ENCODE assay signal across 13 cellular contexts in genomic region chr15:31341036-31341435, GRCh38. TPM values are rescaled to one million over a fixed set of nuclear protein-coding genes. Genes with fewer than 3 reads are reported as not detected.
A peak's percentile ranks its signal among the peaks of the same experiment; 100 is the strongest.
DNase-seq lines count a peak whose midpoint lies in the region; ATAC-seq and TF ChIP-seq lines count a peak whose summit lies in the region.
"Had no signal": no experiment of that assay in that cellular context is flagged by ENCODE, and none has a peak within 500 bp of the region (broad histone marks: within the 10 kb centered on the region; RNA-seq: fewer than 3 reads in every experiment).

No MANE protein-coding gene starts in this region.

- H3K4me1 Mint-ChIP-seq in CD4-positive, alpha-beta T cell (ENCODE audit: low read depth) = peaks cover 100% of the 10 kb centered on the region
- H3K4me1 Mint-ChIP-seq in osteocyte (ENCODE audit: unreplicated experiment) = peaks cover 64% of the 10 kb centered on the region

- H3K9me3 Mint-ChIP-seq in CD4-positive, alpha-beta T cell = no peaks in the 10 kb centered on the region
- H3K9me3 Mint-ChIP-seq in osteocyte (ENCODE audit: unreplicated experiment) = no peaks in the 10 kb centered on the region

- peaks cover 41% of the 10 kb centered on the region for H3K36me3 Mint-ChIP-seq in CD4-positive, alpha-beta T cell (ENCODE audit: low read depth)
- H3K36me3 Mint-ChIP-seq in osteocyte (ENCODE audit: unreplicated experiment) = no peaks in the 10 kb centered on the region

- peak overlapping the region; percentile 90 for H3K27ac Mint-ChIP-seq in CD4-positive, alpha-beta T cell
- H3K27ac Mint-ChIP-seq in osteocyte (ENCODE audit: unreplicated experiment) = peak overlapping the region; percentile 49

- peak; percentile 3 for ATAC-seq in CD4-positive, alpha-beta T cell (ENCODE audit: poor library complexity)
- no peak for ATAC-seq in foreskin keratinocyte
- ATAC-seq: mucosa of descending colon had no signal

- H3K27me3 Mint-ChIP-seq in CD4-positive, alpha-beta T cell = no peaks in the 10 kb centered on the region
- no peaks in the 10 kb centered on the region for H3K27me3 Mint-ChIP-seq in osteocyte (ENCODE audit: unreplicated experiment)

- H3K4me1 ChIP-seq in foreskin keratinocyte = peaks cover 29% of the 10 kb centered on the region

- intact Hi-C loops in CD4-positive, alpha-beta T cell (cut with DNase I, micrococcal nuclease) = loop anchor here in 1 of 2 experiments (5.0 kb wide), 1 partner anchor 51 kb away; no protein-coding TSS in a partner anchor

- no peaks in the 10 kb centered on the region for H3K9me3 ChIP-seq in CD4-positive, alpha-beta T cell (ENCODE audit: control insufficient read depth, low read length)
- no peaks in the 10 kb centered on the region for H3K9me3 ChIP-seq in KOPT-K1 (ENCODE audit: insufficient read depth, low read length, poor library complexity, severe bottlenecking)
- H3K9me3 ChIP-seq: Caco-2, mucosa of descending colon had no signal

- H3K36me3 ChIP-seq in KOPT-K1 (ENCODE audit: insufficient read depth, low read length) = peaks cover 22% of the 10 kb centered on the region

- DNase-seq in CD4-positive, alpha-beta T cell = no peak
- peak in 12 of 61 donors; percentile 14 to 67 (median 30) for DNase-seq in caudate nucleus (lab: John Stamatoyannopoulos, UW)
- no peak for DNase-seq in osteocyte (ENCODE audit: extremely low spot score, unreplicated experiment)
- no peak for DNase-seq in stimulated activated naive CD4-positive, alpha-beta T cell treated with Interleukin-2 at 50 U/mL for 16 hours (lab: John Stamatoyannopoulos, UW)
- DNase-seq in RKO (ENCODE audit: low spot score) = no peak
- DNase-seq in foreskin keratinocyte = no peak
- DNase-seq: amniotic stem cell; Caco-2; dermis blood vessel endothelial cell; mucosa of descending colon; MV-4-11; stimulated activated CD4-positive, alpha-beta T cell treated with anti-CD3 and anti-CD28 coated beads, Interleukin-2, amount 100 ng/mL, for 48 hours had no signal

- CTCF ChIA-PET in CD4-positive, alpha-beta T cell (lab: Charles Lee) = interaction anchor here (0.8 to 1.9 kb wide), 4 partner anchors 17 to 148 kb away, joined by 3 to 5 read pairs (median 4); no protein-coding TSS in a partner anchor

- no peak for TF ChIP-seq CTCF in CD4-positive, alpha-beta T cell (IDR thresholded peaks at IDR 0.05)
- no peak for TF ChIP-seq CTCF in osteocyte (IDR thresholded peaks at IDR 0.05)
- TF ChIP-seq CTCF in foreskin keratinocyte (conservative IDR thresholded peaks at IDR 0.05) = no peak

- H3K27ac ChIP-seq in CD4-positive, alpha-beta T cell (ENCODE audit: low read depth, low read length) = peak overlapping the region; percentile 86
- H3K27ac ChIP-seq in KOPT-K1 (ENCODE audit: low read depth, low read length, poor library complexity, severe bottlenecking) (peak overlapping the region; percentile 43), caudate nucleus (ENCODE audit: low read depth, low read length) (peak overlapping the region; percentile 85), foreskin keratinocyte (no peak overlapping the region)

- peak overlapping the region; percentile 85 for H3K4me3 Mint-ChIP-seq in CD4-positive, alpha-beta T cell
- no peak overlapping the region for H3K4me3 Mint-ChIP-seq in osteocyte (ENCODE audit: unreplicated experiment)

- no peaks in the 10 kb centered on the region for H3K27me3 ChIP-seq in CD4-positive, alpha-beta T cell (ENCODE audit: control insufficient read depth, insufficient read depth, low read length)
- H3K27me3 ChIP-seq in foreskin keratinocyte = no peaks in the 10 kb centered on the region

- POLR2A ChIA-PET in CD4-positive, alpha-beta T cell (lab: Charles Lee) = interaction anchor here (0.9 to 4.5 kb wide), 8 partner anchors 12 to 94 kb away, joined by 3 to 38 read pairs (median 6); partner anchors contain the start of gene KLF13

RNA-seq across cellular contexts. Expression of gene KLF13, which starts 14.4 kb away (rescaled TPM):
- 100 to 1,000 TPM; 284 to 308 TPM for total RNA-seq in CD4-positive, alpha-beta T cell
- total RNA-seq in osteocyte = 54.5 and 57.7 TPM in 2 replicates
- total RNA-seq in foreskin keratinocyte = 57.9 and 58.1 TPM in 2 replicates
- 54.9 and 55.8 TPM in 2 replicates for polyA plus RNA-seq in foreskin keratinocyte
